9 cellular contexts compared by ENCODE assay signal in genomic region chr2:221574231-221574570, GRCh38. TPM values are rescaled to one million over a fixed set of nuclear protein-coding genes. Genes with fewer than 3 reads are reported as not detected.
DNase-seq lines count a peak whose midpoint lies in the region; ATAC-seq, FAIRE-seq and TF ChIP-seq lines count a peak whose summit lies in the region.
"Had no signal": no experiment of that assay in that cellular context is flagged by ENCODE, and none has a peak within 500 bp of the region (broad histone marks: within the 10 kb centered on the region; RNA-seq: fewer than 3 reads in every experiment).

No MANE protein-coding gene starts in this region.

- peaks cover 4% of the 10 kb centered on the region for H3K79me2 ChIP-seq in keratinocyte (ENCODE audit: control insufficient read depth, insufficient read depth, low read length)

- H3K4me1 Mint-ChIP-seq in activated CD4-positive, alpha-beta T cell treated with anti-CD3 and anti-CD28 coated beads for 36 hours, result peaks cover 24% of the 10 kb centered on the region
- H3K4me1 Mint-ChIP-seq in activated naive CD8-positive, alpha-beta T cell treated with anti-CD3 and anti-CD28 coated beads, Interleukin-2, amount 50 U/mL, for 24 hours, result peaks cover 26% of the 10 kb centered on the region

- no peak for TF ChIP-seq POLR2A in stomach (IDR thresholded peaks at IDR 0.05)

- WGBS in stomach, 5 donors, result 11 to 20% (median 18%) methylated on average over 7 of the region's 7 CpGs

- no peak for TF ChIP-seq EP300 in stomach (IDR thresholded peaks at IDR 0.05)

- H3K27me3 Mint-ChIP-seq in activated CD4-positive, alpha-beta T cell treated with anti-CD3 and anti-CD28 coated beads for 36 hours, result peaks cover 44% of the 10 kb centered on the region
- peaks cover 67% of the 10 kb centered on the region for H3K27me3 Mint-ChIP-seq in activated naive CD8-positive, alpha-beta T cell treated with anti-CD3 and anti-CD28 coated beads, Interleukin-2, amount 50 U/mL, for 24 hours

- CTCF ChIA-PET in activated CD4-positive, alpha-beta T cell treated with anti-CD3 and anti-CD28 coated beads for 36 hours (lab: Charles Lee), result interaction anchor here (0.6 to 1.9 kb wide), 9 partner anchors 9 to 888 kb away, joined by 3 to 11 read pairs (median 3); no protein-coding TSS in a partner anchor

- no peak for FAIRE-seq in keratinocyte (lab: Jason Lieb, UNC)
- FAIRE-seq: endometrium had no signal

- H3K9me1 ChIP-seq in keratinocyte (ENCODE audit: control insufficient read depth, extremely low read depth, insufficient read depth, low read length), result no peaks in the 10 kb centered on the region

- H3K27me3 ChIP-seq in keratinocyte (ENCODE audit: control insufficient read depth, extremely low read depth, insufficient read depth, low read length) (peaks cover 10% of the 10 kb centered on the region), stomach (peaks cover 0 to 66% (median 42%) of the 10 kb centered on the region in 3 donors)

- DNase-seq in activated CD4-positive, alpha-beta T cell treated with anti-CD3 and anti-CD28 coated beads for 36 hours, result no peak
- DNase-seq in activated CD4-positive, alpha-beta T cell treated with anti-CD3 and anti-CD28 coated beads, Interleukin-2, amount 50 U/mL, for 1 hour, result no peak
- no peak for DNase-seq in activated naive CD8-positive, alpha-beta T cell treated with anti-CD3 and anti-CD28 coated beads, Interleukin-2, amount 50 U/mL, for 24 hours
- DNase-seq in keratinocyte (ENCODE audit: low read depth, low spot score), result no peak
- DNase-seq in stomach, result no peak
- DNase-seq in COLO668 (lab: John Stamatoyannopoulos, UW; ENCODE audit: unreplicated experiment), result no peak
- DNase-seq in Kasumi-1 (lab: John Stamatoyannopoulos, UW), result no peak
- no peak for DNase-seq in glomerular visceral epithelial cell (ENCODE audit: extremely low spot score)

- ATAC-seq in activated CD4-positive, alpha-beta T cell treated with anti-CD3 and anti-CD28 coated beads for 36 hours, result no peak
- ATAC-seq in activated naive CD8-positive, alpha-beta T cell treated with anti-CD3 and anti-CD28 coated beads, Interleukin-2, amount 50 U/mL, for 24 hours, result no peak

- no peak overlapping the region for H3K27ac Mint-ChIP-seq in activated CD4-positive, alpha-beta T cell treated with anti-CD3 and anti-CD28 coated beads for 36 hours
- no peak overlapping the region for H3K27ac Mint-ChIP-seq in activated naive CD8-positive, alpha-beta T cell treated with anti-CD3 and anti-CD28 coated beads, Interleukin-2, amount 50 U/mL, for 24 hours

- H3K9me3 ChIP-seq in keratinocyte (ENCODE audit: control insufficient read depth, low read depth, low read length) (no peaks in the 10 kb centered on the region), stomach (no peaks in the 10 kb centered on the region)

- intact Hi-C loops in activated CD4-positive, alpha-beta T cell treated with anti-CD3 and anti-CD28 coated beads for 36 hours (cut with DNase I, micrococcal nuclease), result loop anchor here (5.0 to 10.0 kb wide), 7 partner anchors 72 to 1081 kb away; partner anchors contain the start of gene FARSB (in 1 of the 2)
- intact Hi-C loops in stomach (cut with DNase I; ENCODE audit: low total_unique reads), result loop anchor here (5.0 kb wide), 1 partner anchor 887 kb away; no protein-coding TSS in a partner anchor

- H3K9ac ChIP-seq in keratinocyte (ENCODE audit: control insufficient read depth, extremely low read depth, insufficient read depth, low read length), result peak overlapping the region; percentile 69

- POLR2A ChIA-PET in activated CD4-positive, alpha-beta T cell treated with anti-CD3 and anti-CD28 coated beads for 36 hours (lab: Charles Lee), result no interaction called here

- H3K4me1 ChIP-seq in keratinocyte (ENCODE audit: control insufficient read depth, extremely low read depth, insufficient read depth, low read length), result peaks cover 10% of the 10 kb centered on the region
- peaks cover 0 to 54% (median 35%) of the 10 kb centered on the region in 4 donors for H3K4me1 ChIP-seq in stomach

- peak overlapping the region; percentile 94 for H2AFZ ChIP-seq in keratinocyte (ENCODE audit: control insufficient read depth, low read length)

- H3K4me3 Mint-ChIP-seq in activated CD4-positive, alpha-beta T cell treated with anti-CD3 and anti-CD28 coated beads for 36 hours, result peak overlapping the region; percentile 79
- H3K4me3 Mint-ChIP-seq in activated naive CD8-positive, alpha-beta T cell treated with anti-CD3 and anti-CD28 coated beads, Interleukin-2, amount 50 U/mL, for 24 hours, result peak overlapping the region; percentile 66

- H3K4me3 ChIP-seq in keratinocyte (ENCODE audit: control insufficient read depth in 2 of 3, extremely low read depth in 1 of 3, insufficient read depth in 2 of 3, low read depth in 1 of 3, low read length in 3 of 3) (peak overlapping the region; percentile 87 to 89 (median 87)), stomach (peak overlapping the region; percentile 64 to 77 (median 74))

- dilution Hi-C loops in keratinocyte (cut with MboI; ENCODE audit: extremely low pct_ligation_motif_present, low sequenced_read_pairs), result no loop called here

- H3K4me2 ChIP-seq in keratinocyte (ENCODE audit: control insufficient read depth, extremely low read depth, insufficient read depth, low read depth, low read length), result peak overlapping the region; percentile 99

- H3K36me3 ChIP-seq in keratinocyte (ENCODE audit: control insufficient read depth in 2 of 2, extremely low read depth in 1 of 2, insufficient read depth in 2 of 2, low read length in 2 of 2) (no peaks in the 10 kb centered on the region), stomach (no peaks in the 10 kb centered on the region)

- H4K20me1 ChIP-seq in keratinocyte (ENCODE audit: control insufficient read depth, extremely low read depth, insufficient read depth, low read length), result no peaks in the 10 kb centered on the region

- peaks cover 2% of the 10 kb centered on the region for H3K36me3 Mint-ChIP-seq in activated CD4-positive, alpha-beta T cell treated with anti-CD3 and anti-CD28 coated beads for 36 hours (ENCODE audit: low read depth)
- H3K36me3 Mint-ChIP-seq in activated naive CD8-positive, alpha-beta T cell treated with anti-CD3 and anti-CD28 coated beads, Interleukin-2, amount 50 U/mL, for 24 hours (ENCODE audit: low read depth), result no peaks in the 10 kb centered on the region

- H3K27ac ChIP-seq in keratinocyte (ENCODE audit: control insufficient read depth, insufficient read depth, low read length) (no peak overlapping the region), stomach (peak overlapping the region in 1 of 5 donors; percentile 85)

- H3K9me3 Mint-ChIP-seq in activated CD4-positive, alpha-beta T cell treated with anti-CD3 and anti-CD28 coated beads for 36 hours (ENCODE audit: low read depth), result no peaks in the 10 kb centered on the region
- H3K9me3 Mint-ChIP-seq in activated naive CD8-positive, alpha-beta T cell treated with anti-CD3 and anti-CD28 coated beads, Interleukin-2, amount 50 U/mL, for 24 hours, result no peaks in the 10 kb centered on the region

- TF ChIP-seq CTCF in keratinocyte (optimal IDR thresholded peaks at IDR 0.05 in 1 of 3, IDR thresholded peaks at IDR 0.05 in 1 of 3, conservative IDR thresholded peaks at IDR 0.05 in 1 of 3; ENCODE audit: extremely low read depth in 1 of 3, insufficient read depth in 2 of 3, low read length in 3 of 3), result no peak
- TF ChIP-seq CTCF in stomach (IDR thresholded peaks at IDR 0.05), result no peak

RNA-seq across cellular contexts. Expression of gene EPHA4, which starts 2.1 kb away (rescaled TPM):
- 1 to 10 TPM; 5.9 to 7.2 TPM for total RNA-seq in activated CD4-positive, alpha-beta T cell treated with anti-CD3 and anti-CD28 coated beads for 36 hours
- 6.5 to 20.2 TPM (median 9.0 TPM) in 3 replicates for polyA plus RNA-seq in keratinocyte
- polyA plus RNA-seq in keratinocyte (2011; ENCODE audit: low read depth), result 15.0 TPM
- polyA plus RNA-seq in keratinocyte (2011; cell fraction: cytosol; rRNA removed), result 1.8 and 2.6 TPM in 2 replicates
- polyA plus RNA-seq in keratinocyte (2011; cell fraction: nucleus; rRNA removed), result 21.6 and 25.2 TPM in 2 replicates
- polyA plus RNA-seq in keratinocyte (2012; ENCODE audit: low replicate concordance), result 3.9 and 7.1 TPM in 2 replicates
- polyA minus RNA-seq in keratinocyte, result 14.3 to 41.4 TPM (median 24.7 TPM) in 3 replicates
- 5.8 TPM for polyA minus RNA-seq in keratinocyte (2011; cell fraction: cytosol; rRNA and poly(A)+ RNA removed)
- polyA minus RNA-seq in keratinocyte (2011; cell fraction: nucleus; rRNA and poly(A)+ RNA removed), result 24.0 and 44.6 TPM in 2 replicates
- total RNA-seq in stomach, result 10 to 100 TPM in 3 of 5 donors, 1 to 10 TPM in 2; 1.2 to 28.1 (median 11.0) TPM
- 1 to 10 TPM in 1 of 3 donors, under 1 TPM in 1, not detected in 1; 0.56 to 5.8 TPM for polyA plus RNA-seq in stomach
